21 cellular contexts compared by ENCODE assay signal in the genomic region with DNA sequence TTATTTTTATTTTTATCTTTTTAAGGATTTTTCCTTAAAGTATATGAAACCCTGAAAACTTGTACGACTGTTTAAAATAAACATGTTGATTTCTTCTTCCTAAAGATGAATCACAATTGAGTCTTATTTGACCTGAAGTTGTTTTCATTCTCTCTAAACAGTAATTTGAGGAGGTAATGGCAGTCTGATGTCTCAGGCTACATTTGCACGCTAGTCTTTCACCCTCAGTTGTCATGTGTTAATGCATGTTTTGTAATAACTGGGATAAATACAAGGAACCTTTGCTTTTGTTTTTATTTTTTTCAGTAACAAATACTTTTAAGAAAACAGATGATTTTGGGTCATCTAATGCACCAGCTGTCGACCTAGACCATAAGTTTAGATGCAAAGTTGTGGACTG. TPM values are rescaled to one million over a fixed set of nuclear protein-coding genes. Genes with fewer than 3 reads are reported as not detected.
A peak's percentile ranks its signal among the peaks of the same experiment; 100 is the strongest.
DNase-seq lines count a peak whose midpoint lies in the region; ATAC-seq and TF ChIP-seq lines count a peak whose summit lies in the region.
"Had no signal": no experiment of that assay in that cellular context is flagged by ENCODE, and none has a peak within 500 bp of the region (broad histone marks: within the 10 kb centered on the region; RNA-seq: fewer than 3 reads in every experiment).

No MANE protein-coding gene starts in this region.

- H3K9ac ChIP-seq in endodermal cell (ENCODE audit: extremely low read depth, low read length, poor library complexity, severe bottlenecking), result no peak overlapping the region

- no peaks in the 10 kb centered on the region for H3K9me3 Mint-ChIP-seq in endodermal cell
- H3K9me3 Mint-ChIP-seq: CD4-positive, alpha-beta memory T cell had no signal

- H3K4me1 Mint-ChIP-seq in endodermal cell, result peaks cover 3% of the 10 kb centered on the region

- no peaks in the 10 kb centered on the region for H3K9me3 ChIP-seq in AG04450 (ENCODE audit: control insufficient read depth, insufficient read depth, low read length)
- no peaks in the 10 kb centered on the region for H3K9me3 ChIP-seq in endodermal cell (ENCODE audit: control insufficient read depth, low read length)
- H3K9me3 ChIP-seq: A549 had no signal

- peaks cover 41% of the 10 kb centered on the region for H3K36me3 ChIP-seq in endodermal cell (ENCODE audit: control insufficient read depth, insufficient read depth, low read length)

- CTCF ChIA-PET in AG04450 (lab: Charles Lee), result no interaction called here

- no peak for TF ChIP-seq CTCF in AG04450 (IDR thresholded peaks at IDR 0.05; ENCODE audit: low read depth, low read length)
- no peak for TF ChIP-seq CTCF in endodermal cell (conservative IDR thresholded peaks at IDR 0.05)
- TF ChIP-seq CTCF in fibroblast of villous mesenchyme (IDR thresholded peaks at IDR 0.05; ENCODE audit: insufficient read depth, low read depth, low read length), result no peak

- POLR2A ChIA-PET in AG04450 (lab: Yijun Ruan, JAX), result interaction anchor here (0.7 to 1.0 kb wide), 2 partner anchors 24 to 157 kb away, joined by 3 read pairs; no protein-coding TSS in a partner anchor

- no peak overlapping the region for H3K4me3 Mint-ChIP-seq in endodermal cell
- H3K4me3 Mint-ChIP-seq: CD4-positive, alpha-beta memory T cell had no signal

- no peaks in the 10 kb centered on the region for H3K27me3 Mint-ChIP-seq in endodermal cell (ENCODE audit: insufficient read depth)
- H3K27me3 Mint-ChIP-seq: CD4-positive, alpha-beta memory T cell had no signal

- H3K27me3 ChIP-seq in AG04450 (ENCODE audit: control insufficient read depth, insufficient read depth, low read length), result no peaks in the 10 kb centered on the region
- H3K27me3 ChIP-seq in endodermal cell (ENCODE audit: control insufficient read depth, insufficient read depth, low read length, poor library complexity, severe bottlenecking), result no peaks in the 10 kb centered on the region

- H3K27ac Mint-ChIP-seq in endodermal cell, result peak overlapping the region; percentile 52
- H3K27ac Mint-ChIP-seq: CD4-positive, alpha-beta memory T cell had no signal

- peaks cover 51% of the 10 kb centered on the region for H3K36me3 Mint-ChIP-seq in endodermal cell (ENCODE audit: low read depth)

- 97 to 100% methylated on average over 1 to 3 of the region's 3 CpGs for WGBS in endodermal cell (ENCODE audit: insufficient coverage in 1 of 2, insufficient read length in 1 of 2), 2 experiments

- no peak for ATAC-seq in HG02678 (IDR thresholded peaks at IDR 0.05; ENCODE audit: unreplicated experiment)
- ATAC-seq in HG02588 (IDR thresholded peaks at IDR 0.05; ENCODE audit: unreplicated experiment), result no peak
- ATAC-seq: A549, HCT116 had no signal

- H3K27ac ChIP-seq in AG04450 (ENCODE audit: low read depth, low read length) (peak overlapping the region; percentile 49), endodermal cell (ENCODE audit: low read depth, low read length) (no peak overlapping the region)

- no peak for DNase-seq in AG04450 (ENCODE audit: low read depth, low spot score)
- peak; percentile 45 for DNase-seq in HCEC 1CT
- no peak for DNase-seq in endodermal cell
- peak; percentile 81 for DNase-seq in fibroblast of villous mesenchyme (ENCODE audit: low read depth)
- DNase-seq in middle frontal gyrus (ENCODE audit: extremely low spot score, low spot score), result no peak
- DNase-seq in effector CD4-positive, alpha-beta T cell, result no peak
- DNase-seq: 8988T; ACHN; C1 segment of cervical spinal cord; Calu3; CD4-positive, alpha-beta memory T cell; COR-L47; DMS53; DMS79 treated with DMSO at 0.1 percent for 48 hours; GF-D8; GOT3; H7 had no signal

- peaks cover 10% of the 10 kb centered on the region for H3K4me1 ChIP-seq in endodermal cell (ENCODE audit: control insufficient read depth, insufficient read depth, low read length)

- H3K4me3 ChIP-seq in AG04450 (ENCODE audit: low read depth, low read length) (no peak overlapping the region), endodermal cell (ENCODE audit: low read length) (no peak overlapping the region), fibroblast of villous mesenchyme (ENCODE audit: low read depth, low read length) (no peak overlapping the region)
- H3K4me3 ChIP-seq: A549 had no signal

RNA-seq across cellular contexts. Expression of a gene that starts 55.2 kb away (rescaled TPM):
- 7.4 and 11.1 TPM in 2 replicates for polyA plus RNA-seq in AG04450 (2011; rRNA removed)
- polyA minus RNA-seq in AG04450 (2011; rRNA and poly(A)+ RNA removed), result 2.5 and 3.0 TPM in 2 replicates
- total RNA-seq in endodermal cell, result 10 to 100 TPM; 56.3 to 59.5 TPM
- 61.7 TPM for polyA plus RNA-seq in endodermal cell (2013, experiment 1 of 2)
- polyA plus RNA-seq in endodermal cell (2013, experiment 2 of 2), result 57.4 TPM
- 41.0 and 92.1 TPM in 2 replicates for total RNA-seq in fibroblast of villous mesenchyme

Comparison
In these comparisons a context has a peak if more than half of its experiments do, and no peak if none do; other contexts are left out.
1. DNase-seq: peak in HCEC 1CT (single experiment) and fibroblast of villous mesenchyme (single experiment); none in AG04450 (single experiment), endodermal cell (single experiment), middle frontal gyrus (single experiment) and effector CD4-positive, alpha-beta T cell (single experiment).